13 cellular contexts compared by ENCODE assay signal in genomic region chr13:48891586-48891985, GRCh38.
A peak's percentile ranks its signal among the peaks of the same experiment; 100 is the strongest.
DNase-seq lines count a peak whose midpoint lies in the region; ATAC-seq, FAIRE-seq and TF ChIP-seq lines count a peak whose summit lies in the region.
"Had no signal": no experiment of that assay in that cellular context is flagged by ENCODE, and none has a peak within 500 bp of the region (broad histone marks: within the 10 kb centered on the region; RNA-seq: fewer than 3 reads in every experiment).

No MANE protein-coding gene starts in this region.

- no peaks in the 10 kb centered on the region for H3K4me1 Mint-ChIP-seq in naive thymus-derived CD8-positive, alpha-beta T cell
- H3K4me1 Mint-ChIP-seq: IgD-negative memory B cell had no signal

- peak; percentile 90 for FAIRE-seq in keratinocyte (lab: Jason Lieb, UNC)

- H3K9me3 ChIP-seq in adrenal gland (replicated peaks in 1 of 3) (no peaks in the 10 kb centered on the region), keratinocyte (ENCODE audit: control insufficient read depth, low read depth, low read length) (no peaks in the 10 kb centered on the region)
- H3K9me3 ChIP-seq: heart right ventricle had no signal

- TF ChIP-seq POLR2A in adrenal gland (IDR thresholded peaks at IDR 0.05): no peak

- H3K36me3 ChIP-seq in adrenal gland (replicated peaks in 1 of 2): no peaks in the 10 kb centered on the region
- H3K36me3 ChIP-seq in keratinocyte (ENCODE audit: control insufficient read depth in 2 of 2, extremely low read depth in 1 of 2, insufficient read depth in 2 of 2, low read length in 2 of 2): no peaks in the 10 kb centered on the region
- H3K36me3 ChIP-seq: heart right ventricle had no signal

- DNase-seq in AG08396 (ENCODE audit: low spot score): peak; percentile 7
- peak; percentile 81 for DNase-seq in HCEC 1CT
- peak; percentile 50 to 76 (median 63) for DNase-seq in adrenal gland
- peak; percentile 45 for DNase-seq in keratinocyte (ENCODE audit: low read depth, low spot score)
- DNase-seq in hypothalamus (lab: John Stamatoyannopoulos, UW): no peak
- no peak for DNase-seq in NCI-H187 treated with DMSO at 0.1 percent for 48 hours (lab: John Stamatoyannopoulos, UW)
- DNase-seq in naive thymus-derived CD8-positive, alpha-beta T cell: no peak
- DNase-seq: cerebellar nuclear complex; COR-L47; heart right ventricle; stimulated activated CD4-positive, alpha-beta T cell treated with anti-CD3 and anti-CD28 coated beads, Interleukin-4, amount 100 ng/mL, for 24 hours had no signal

- H3K9ac ChIP-seq in keratinocyte (ENCODE audit: control insufficient read depth, extremely low read depth, insufficient read depth, low read length): no peak overlapping the region

- H3K4me2 ChIP-seq in keratinocyte (ENCODE audit: control insufficient read depth, extremely low read depth, insufficient read depth, low read depth, low read length): peak overlapping the region; percentile 39

- intact Hi-C loops in adrenal gland (cut with DNase I): no loop called here

- 31 to 33% (median 32%) methylated on average over 3 of the region's 3 CpGs for WGBS in adrenal gland, 4 donors

- H3K4me3 ChIP-seq in adrenal gland (no peak overlapping the region), keratinocyte (ENCODE audit: control insufficient read depth in 2 of 3, extremely low read depth in 1 of 3, insufficient read depth in 2 of 3, low read depth in 1 of 3, low read length in 3 of 3) (peak overlapping the region in 1 of 3 experiments; percentile 3)
- H3K4me3 ChIP-seq: heart right ventricle had no signal

- no peaks in the 10 kb centered on the region for H3K9me3 Mint-ChIP-seq in naive thymus-derived CD8-positive, alpha-beta T cell
- H3K9me3 Mint-ChIP-seq: IgD-negative memory B cell had no signal

- H3K4me1 ChIP-seq in adrenal gland (replicated peaks in 1 of 2) (peaks cover 7 to 32% of the 10 kb centered on the region in 2 donors), keratinocyte (ENCODE audit: control insufficient read depth, extremely low read depth, insufficient read depth, low read length) (peaks cover 22% of the 10 kb centered on the region)

- H3K4me3 Mint-ChIP-seq in naive thymus-derived CD8-positive, alpha-beta T cell: no peak overlapping the region
- H3K4me3 Mint-ChIP-seq: IgD-negative memory B cell had no signal

- POLR2A ChIA-PET in naive thymus-derived CD8-positive, alpha-beta T cell (lab: Charles Lee): no interaction called here

- dilution Hi-C loops in keratinocyte (cut with MboI; ENCODE audit: extremely low pct_ligation_motif_present, low sequenced_read_pairs): no loop called here

- TF ChIP-seq CTCF in adrenal gland (IDR thresholded peaks at IDR 0.05) (no peak), keratinocyte (optimal IDR thresholded peaks at IDR 0.05 in 1 of 3, IDR thresholded peaks at IDR 0.05 in 1 of 3, conservative IDR thresholded peaks at IDR 0.05 in 1 of 3; ENCODE audit: extremely low read depth in 1 of 3, insufficient read depth in 2 of 3, low read length in 3 of 3) (no peak)

- no peak overlapping the region for H3K27ac Mint-ChIP-seq in naive thymus-derived CD8-positive, alpha-beta T cell
- H3K27ac Mint-ChIP-seq: IgD-negative memory B cell had no signal

- no peaks in the 10 kb centered on the region for H3K79me2 ChIP-seq in keratinocyte (ENCODE audit: control insufficient read depth, insufficient read depth, low read length)

- H3K27me3 ChIP-seq in adrenal gland (no peaks in the 10 kb centered on the region), keratinocyte (ENCODE audit: control insufficient read depth, extremely low read depth, insufficient read depth, low read length) (no peaks in the 10 kb centered on the region)

- ATAC-seq in naive thymus-derived CD8-positive, alpha-beta T cell: no peak
- no peak for ATAC-seq in GM18907 (IDR thresholded peaks at IDR 0.05; ENCODE audit: unreplicated experiment)

- no peaks in the 10 kb centered on the region for H3K27me3 Mint-ChIP-seq in naive thymus-derived CD8-positive, alpha-beta T cell

- H2AFZ ChIP-seq in keratinocyte (ENCODE audit: control insufficient read depth, low read length): no peak overlapping the region

- H4K20me1 ChIP-seq in keratinocyte (ENCODE audit: control insufficient read depth, extremely low read depth, insufficient read depth, low read length): no peaks in the 10 kb centered on the region

- H3K27ac ChIP-seq in adrenal gland: peak overlapping the region; percentile 41 to 80 (median 74)
- peak overlapping the region; percentile 71 for H3K27ac ChIP-seq in keratinocyte (ENCODE audit: control insufficient read depth, insufficient read depth, low read length)

- no peaks in the 10 kb centered on the region for H3K36me3 Mint-ChIP-seq in naive thymus-derived CD8-positive, alpha-beta T cell
- H3K36me3 Mint-ChIP-seq: IgD-negative memory B cell had no signal

- no peaks in the 10 kb centered on the region for H3K9me1 ChIP-seq in keratinocyte (ENCODE audit: control insufficient read depth, extremely low read depth, insufficient read depth, low read length)

Comparison
In these comparisons a context has a peak if more than half of its experiments do, and no peak if none do; other contexts are left out.
1. DNase-seq: peak in AG08396 (single experiment), HCEC 1CT (single experiment), adrenal gland (7 of 7) and keratinocyte (single experiment); none in hypothalamus (0 of 51), NCI-H187 treated with DMSO at 0.1 percent for 48 hours (single experiment) and naive thymus-derived CD8-positive, alpha-beta T cell (0 of 10).